In the genomic region with DNA sequence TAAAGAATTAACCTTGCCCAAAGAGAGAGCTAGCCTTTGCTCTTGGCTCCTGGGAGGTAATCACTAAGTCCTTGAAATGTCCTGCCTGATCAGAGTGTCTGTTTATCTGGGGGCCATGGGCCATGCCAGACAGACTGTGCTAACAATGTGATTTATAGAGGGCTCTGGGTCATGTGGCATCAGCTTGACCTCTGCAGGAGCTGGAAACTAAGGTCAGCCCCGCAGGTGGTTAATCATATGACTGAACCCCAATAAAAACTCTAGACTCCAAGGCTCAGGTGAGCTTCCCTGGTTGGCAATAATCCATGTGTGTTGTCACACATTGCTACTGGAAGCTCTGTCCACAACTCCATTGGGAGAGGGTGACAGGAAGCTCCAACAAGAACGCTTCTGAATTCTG, we compare ENCODE assay signal across 32 cellular contexts.
"Had no signal": no experiment of that assay in that cellular context is flagged by ENCODE, and none has a peak within 500 bp of the region (broad histone marks: within the 10 kb centered on the region; RNA-seq: fewer than 3 reads in every experiment).

No MANE protein-coding gene starts in this region.

- H3K4me1 ChIP-seq: body of pancreas, colonic mucosa, esophagus squamous epithelium, gastroesophageal sphincter had no signal

- ATAC-seq: activated CD4-positive, CD25-positive, alpha-beta regulatory T cell treated with anti-CD3 and anti-CD28 coated beads, Interleukin-2, amount 50 U/mL, for 24 hours; activated CD8-positive, alpha-beta T cell treated with anti-CD3 and anti-CD28 coated beads for 36 hours; activated naive CD8-positive, alpha-beta T cell treated with anti-CD3 and anti-CD28 coated beads, Interleukin-2, amount 50 U/mL, for 24 hours; activated T-cell treated with anti-CD3 and anti-CD28 coated beads, Interleukin-2, amount 50 U/mL, for 4 hours; activated T-helper 17 cell treated with anti-CD3 and anti-CD28 coated beads, Interleukin-2, amount 50 U/mL, for 72 hours; body of pancreas; gastroesophageal sphincter; T-helper 17 cell had no signal

- H3K9me3 ChIP-seq: adrenal gland, body of pancreas, colonic mucosa, esophagus squamous epithelium, gastroesophageal sphincter had no signal

- FAIRE-seq: endometrium, endothelial cell of umbilical vein had no signal

- DNase-seq: activated B cell treated with CpG ODN at 0.5 μM for 24 hours; activated CD4-positive, alpha-beta T cell treated with anti-CD3 and anti-CD28 coated beads for 48 hours; activated CD4-positive, alpha-beta T cell treated with anti-CD3 and anti-CD28 coated beads, Interleukin-2, amount 50 U/mL, for 1 hour; activated CD4-positive, alpha-beta T cell treated with anti-CD3 and anti-CD28 coated beads, Interleukin-2, amount 50 U/mL, for 48 hours; activated CD8-positive, alpha-beta memory T cell treated with anti-CD3 and anti-CD28 coated beads for 24 hours; activated CD8-positive, alpha-beta T cell treated with anti-CD3 and anti-CD28 coated beads for 36 hours; activated effector memory CD4-positive, alpha-beta T cell treated with Interleukin-2 at 50 U/mL for 16 hours; activated gamma-delta T cell treated with Interleukin-2 at 50 U/mL for 16 hours; activated naive CD4-positive, alpha-beta T cell treated with anti-CD3 and anti-CD28 coated beads for 36 hours; activated naive CD8-positive, alpha-beta T cell treated with anti-CD3 and anti-CD28 coated beads for 36 hours; activated naive CD8-positive, alpha-beta T cell treated with anti-CD3 and anti-CD28 coated beads, Interleukin-2, amount 50 U/mL, for 24 hours; activated T-cell treated with anti-CD3 and anti-CD28 coated beads, Interleukin-2, amount 50 U/mL, for 4 hours; amygdala; aorta; body of pancreas; central memory CD4-positive, alpha-beta T cell; cerebellar nuclear complex; colonic mucosa; effector CD8-positive, alpha-beta T cell; esophagus squamous epithelium; foreskin melanocyte; T-helper 1 cell; T-helper 17 cell; T1000; WERI-Rb-1 had no signal

- H3K36me3 ChIP-seq: colonic mucosa had no signal

- H3K27me3 ChIP-seq: adrenal gland, body of pancreas, colonic mucosa, esophagus squamous epithelium, gastroesophageal sphincter had no signal

- H3K4me3 ChIP-seq: adrenal gland, body of pancreas, colonic mucosa, esophagus squamous epithelium, gastroesophageal sphincter had no signal

- H3K27ac ChIP-seq: adrenal gland, body of pancreas, colonic mucosa, epithelial cell of prostate, esophagus squamous epithelium, gastroesophageal sphincter, WERI-Rb-1 had no signal
